ENCODE assay signal across 1 cellular context in the genomic region with DNA sequence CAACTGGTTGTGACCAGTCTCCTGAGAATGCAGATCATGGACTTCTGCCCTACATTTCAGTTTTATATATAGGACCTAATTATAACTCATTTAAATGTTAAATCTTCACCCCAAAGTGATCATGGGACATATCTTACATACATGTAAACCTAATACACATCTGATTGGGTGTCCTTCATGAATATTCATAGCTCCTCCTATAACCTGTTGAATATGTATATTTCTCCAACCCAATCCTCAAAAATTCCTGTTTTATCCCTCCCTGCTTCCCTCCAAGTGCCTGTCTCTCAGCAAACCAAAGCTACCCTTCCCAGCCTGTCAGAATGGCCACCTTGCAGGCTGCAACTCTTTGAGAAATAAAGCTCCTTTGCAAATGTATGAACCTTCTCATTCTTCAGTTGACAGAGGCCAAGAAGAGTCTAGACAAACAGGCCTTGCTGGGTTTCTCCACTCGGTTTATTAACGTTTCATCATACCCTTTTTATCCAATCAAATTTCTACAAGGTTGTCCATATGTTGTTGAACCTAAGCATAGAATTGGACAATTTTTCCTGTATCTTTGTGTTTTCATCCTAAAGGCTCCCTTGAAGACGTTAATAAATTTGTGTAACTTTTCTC.
TF ChIP-seq lines count a peak whose summit lies in the region.

No MANE protein-coding gene starts in this region.

TF ChIP-seq in HepG2, 621 proteins besides CTCF, POLR2A, EP300 and RAD21:
- no peak for TF ChIP-seq ZNF557 (CRISPR knock-in tag; IDR thresholded peaks at IDR 0.05)
- TF ChIP-seq, protein P1, sequence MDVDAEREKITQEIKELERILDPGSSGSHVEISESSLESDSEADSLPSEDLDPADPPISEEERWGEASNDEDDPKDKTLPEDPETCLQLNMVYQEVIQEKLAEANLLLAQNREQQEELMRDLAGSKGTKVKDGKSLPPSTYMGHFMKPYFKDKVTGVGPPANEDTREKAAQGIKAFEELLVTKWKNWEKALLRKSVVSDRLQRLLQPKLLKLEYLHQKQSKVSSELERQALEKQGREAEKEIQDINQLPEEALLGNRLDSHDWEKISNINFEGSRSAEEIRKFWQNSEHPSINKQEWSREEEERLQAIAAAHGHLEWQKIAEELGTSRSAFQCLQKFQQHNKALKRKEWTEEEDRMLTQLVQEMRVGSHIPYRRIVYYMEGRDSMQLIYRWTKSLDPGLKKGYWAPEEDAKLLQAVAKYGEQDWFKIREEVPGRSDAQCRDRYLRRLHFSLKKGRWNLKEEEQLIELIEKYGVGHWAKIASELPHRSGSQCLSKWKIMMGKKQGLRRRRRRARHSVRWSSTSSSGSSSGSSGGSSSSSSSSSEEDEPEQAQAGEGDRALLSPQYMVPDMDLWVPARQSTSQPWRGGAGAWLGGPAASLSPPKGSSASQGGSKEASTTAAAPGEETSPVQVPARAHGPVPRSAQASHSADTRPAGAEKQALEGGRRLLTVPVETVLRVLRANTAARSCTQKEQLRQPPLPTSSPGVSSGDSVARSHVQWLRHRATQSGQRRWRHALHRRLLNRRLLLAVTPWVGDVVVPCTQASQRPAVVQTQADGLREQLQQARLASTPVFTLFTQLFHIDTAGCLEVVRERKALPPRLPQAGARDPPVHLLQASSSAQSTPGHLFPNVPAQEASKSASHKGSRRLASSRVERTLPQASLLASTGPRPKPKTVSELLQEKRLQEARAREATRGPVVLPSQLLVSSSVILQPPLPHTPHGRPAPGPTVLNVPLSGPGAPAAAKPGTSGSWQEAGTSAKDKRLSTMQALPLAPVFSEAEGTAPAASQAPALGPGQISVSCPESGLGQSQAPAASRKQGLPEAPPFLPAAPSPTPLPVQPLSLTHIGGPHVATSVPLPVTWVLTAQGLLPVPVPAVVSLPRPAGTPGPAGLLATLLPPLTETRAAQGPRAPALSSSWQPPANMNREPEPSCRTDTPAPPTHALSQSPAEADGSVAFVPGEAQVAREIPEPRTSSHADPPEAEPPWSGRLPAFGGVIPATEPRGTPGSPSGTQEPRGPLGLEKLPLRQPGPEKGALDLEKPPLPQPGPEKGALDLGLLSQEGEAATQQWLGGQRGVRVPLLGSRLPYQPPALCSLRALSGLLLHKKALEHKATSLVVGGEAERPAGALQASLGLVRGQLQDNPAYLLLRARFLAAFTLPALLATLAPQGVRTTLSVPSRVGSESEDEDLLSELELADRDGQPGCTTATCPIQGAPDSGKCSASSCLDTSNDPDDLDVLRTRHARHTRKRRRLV (CRISPR knock-in tag; IDR thresholded peaks at IDR 0.05) = no peak
- no peak for TF ChIP-seq ZNF577 (CRISPR knock-in tag; IDR thresholded peaks at IDR 0.05; ENCODE audit: borderline replicate concordance, low read depth)
- no peak for TF ChIP-seq SIX1 (CRISPR knock-in tag; IDR thresholded peaks at IDR 0.05; ENCODE audit: borderline replicate concordance)
- no peak for TF ChIP-seq RXRA (CRISPR knock-in tag; IDR thresholded peaks at IDR 0.05)
- TF ChIP-seq RBM22 (optimal IDR thresholded peaks at IDR 0.05; ENCODE audit: low read length) = no peak
- no peak for TF ChIP-seq ATRX (CRISPR knock-in tag; IDR thresholded peaks at IDR 0.05; ENCODE audit: borderline replicate concordance)
- no peak for TF ChIP-seq SP2 (CRISPR knock-in tag; IDR thresholded peaks at IDR 0.05)
- TF ChIP-seq ZNF652 (CRISPR knock-in tag; IDR thresholded peaks at IDR 0.05; ENCODE audit: borderline replicate concordance, low read depth) = no peak
- no peak for TF ChIP-seq RXRB (CRISPR knock-in tag; IDR thresholded peaks at IDR 0.05; ENCODE audit: borderline replicate concordance)
- TF ChIP-seq JDP2 (CRISPR knock-in tag; IDR thresholded peaks at IDR 0.05; ENCODE audit: borderline replicate concordance) = no peak
- TF ChIP-seq ZSCAN29 (CRISPR knock-in tag; conservative IDR thresholded peaks at IDR 0.05) = no peak
- TF ChIP-seq ZFP36L2 (CRISPR knock-in tag; IDR thresholded peaks at IDR 0.05) = no peak
- no peak for TF ChIP-seq SYNCRIP (IDR thresholded peaks at IDR 0.05; ENCODE audit: insufficient read depth, low read depth, low read length)
- no peak for TF ChIP-seq ZNF180 (CRISPR knock-in tag; IDR thresholded peaks at IDR 0.05; ENCODE audit: borderline replicate concordance, low read depth)
- TF ChIP-seq, protein P2, sequence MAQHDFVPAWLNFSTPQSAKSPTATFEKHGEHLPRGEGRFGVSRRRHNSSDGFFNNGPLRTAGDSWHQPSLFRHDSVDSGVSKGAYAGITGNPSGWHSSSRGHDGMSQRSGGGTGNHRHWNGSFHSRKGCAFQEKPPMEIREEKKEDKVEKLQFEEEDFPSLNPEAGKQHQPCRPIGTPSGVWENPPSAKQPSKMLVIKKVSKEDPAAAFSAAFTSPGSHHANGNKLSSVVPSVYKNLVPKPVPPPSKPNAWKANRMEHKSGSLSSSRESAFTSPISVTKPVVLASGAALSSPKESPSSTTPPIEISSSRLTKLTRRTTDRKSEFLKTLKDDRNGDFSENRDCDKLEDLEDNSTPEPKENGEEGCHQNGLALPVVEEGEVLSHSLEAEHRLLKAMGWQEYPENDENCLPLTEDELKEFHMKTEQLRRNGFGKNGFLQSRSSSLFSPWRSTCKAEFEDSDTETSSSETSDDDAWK (CRISPR knock-in tag; IDR thresholded peaks at IDR 0.05) = no peak
- no peak for TF ChIP-seq ZNF292 (CRISPR knock-in tag; IDR thresholded peaks at IDR 0.05; ENCODE audit: borderline replicate concordance, low read depth)
- TF ChIP-seq, protein P3, sequence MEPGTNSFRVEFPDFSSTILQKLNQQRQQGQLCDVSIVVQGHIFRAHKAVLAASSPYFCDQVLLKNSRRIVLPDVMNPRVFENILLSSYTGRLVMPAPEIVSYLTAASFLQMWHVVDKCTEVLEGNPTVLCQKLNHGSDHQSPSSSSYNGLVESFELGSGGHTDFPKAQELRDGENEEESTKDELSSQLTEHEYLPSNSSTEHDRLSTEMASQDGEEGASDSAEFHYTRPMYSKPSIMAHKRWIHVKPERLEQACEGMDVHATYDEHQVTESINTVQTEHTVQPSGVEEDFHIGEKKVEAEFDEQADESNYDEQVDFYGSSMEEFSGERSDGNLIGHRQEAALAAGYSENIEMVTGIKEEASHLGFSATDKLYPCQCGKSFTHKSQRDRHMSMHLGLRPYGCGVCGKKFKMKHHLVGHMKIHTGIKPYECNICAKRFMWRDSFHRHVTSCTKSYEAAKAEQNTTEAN (CRISPR knock-in tag; conservative IDR thresholded peaks at IDR 0.05) = no peak
- no peak for TF ChIP-seq PHF8 (CRISPR knock-in tag; IDR thresholded peaks at IDR 0.05)
- no peak for TF ChIP-seq ZNF749 (CRISPR knock-in tag; IDR thresholded peaks at IDR 0.05; ENCODE audit: borderline replicate concordance)
